In the genomic region with DNA sequence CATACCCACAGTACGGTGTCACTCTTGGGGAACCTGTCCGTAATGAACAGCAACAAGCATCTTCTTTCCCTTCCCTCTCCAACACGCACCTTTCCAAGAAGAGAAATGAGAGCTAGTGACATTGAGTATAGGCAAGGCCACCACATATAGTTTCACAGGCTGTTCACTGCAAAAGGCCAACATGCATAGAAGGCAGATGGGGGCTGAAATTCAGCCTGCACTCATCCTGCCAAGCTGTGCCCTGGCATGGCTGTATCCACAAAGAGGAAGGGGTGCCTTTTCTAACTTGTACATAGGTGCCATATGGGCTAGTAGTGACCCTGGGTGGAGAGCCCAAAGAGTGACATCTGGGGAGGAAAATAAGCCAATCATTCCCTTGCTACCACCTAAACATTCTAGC, we compare ENCODE assay signal across 1 cellular context.
TF ChIP-seq lines count a peak whose summit lies in the region.

No MANE protein-coding gene starts in this region.

TF ChIP-seq in IMR-90, 13 proteins besides CTCF, POLR2A, EP300 and RAD21:
- TF ChIP-seq SMC3 (IDR thresholded peaks at IDR 0.05; ENCODE audit: low read depth, low read length) (no peak), MXI1 (IDR thresholded peaks at IDR 0.05; ENCODE audit: borderline replicate concordance, low read depth, low read length) (no peak), RCOR1 (IDR thresholded peaks at IDR 0.05; ENCODE audit: insufficient replicate concordance, low read length) (no peak), NFE2L2 (IDR thresholded peaks at IDR 0.05; ENCODE audit: low read depth, low read length) (no peak), BHLHE40 (IDR thresholded peaks at IDR 0.05; ENCODE audit: low read depth, low read length) (no peak), RFX5 (IDR thresholded peaks at IDR 0.05; ENCODE audit: low read depth, low read length) (no peak)
